13 cellular contexts compared by ENCODE assay signal in the genomic region with DNA sequence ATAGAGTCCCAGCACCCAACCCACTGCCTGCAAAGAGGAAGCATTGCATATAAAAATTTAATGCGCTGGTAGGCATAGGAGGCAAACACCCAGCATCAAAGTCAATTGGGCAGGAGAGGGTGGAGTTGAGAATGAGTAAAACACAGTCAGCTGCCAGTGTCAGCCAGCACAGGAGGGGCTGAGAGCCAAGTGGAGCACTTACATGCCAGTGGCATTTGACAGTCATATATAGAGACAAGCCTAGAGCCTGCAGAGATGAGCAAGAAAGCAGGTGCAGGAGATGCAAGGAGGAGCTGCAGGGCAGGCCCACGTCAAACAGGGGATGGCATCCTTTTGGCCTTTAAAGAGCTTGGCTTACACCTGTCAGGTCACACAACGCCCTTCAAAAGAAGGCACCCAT. TPM values are rescaled to one million over a fixed set of nuclear protein-coding genes. Genes with fewer than 3 reads are reported as not detected.
DNase-seq lines count a peak whose midpoint lies in the region; ATAC-seq and TF ChIP-seq lines count a peak whose summit lies in the region.
"Had no signal": no experiment of that assay in that cellular context is flagged by ENCODE, and none has a peak within 500 bp of the region (broad histone marks: within the 10 kb centered on the region; RNA-seq: fewer than 3 reads in every experiment).

No MANE protein-coding gene starts in this region.

- POLR2A ChIA-PET in activated CD4-positive, alpha-beta memory T cell treated with anti-CD3 and anti-CD28 coated beads for 36 hours (lab: Charles Lee) = interaction anchor here (0.9 to 3.5 kb wide), 4 partner anchors 28 to 65 kb away, joined by 4 to 14 read pairs (median 10); partner anchors contain the start of genes BCL2A1 and ZFAND6

- H3K4me3 Mint-ChIP-seq in activated CD4-positive, alpha-beta memory T cell treated with anti-CD3 and anti-CD28 coated beads for 36 hours = no peak overlapping the region

- peak overlapping the region in 1 of 2 donors; percentile 69 for H3K27ac Mint-ChIP-seq in activated naive CD4-positive, alpha-beta T cell treated with anti-CD3 and anti-CD28 coated beads, Interleukin-2, amount 50 U/mL, for 72 hours
- H3K27ac Mint-ChIP-seq in activated CD4-positive, alpha-beta memory T cell treated with anti-CD3 and anti-CD28 coated beads for 36 hours = peak overlapping the region; percentile 76

- TF ChIP-seq CTCF in psoas muscle (IDR thresholded peaks at IDR 0.05) = no peak

- peak; percentile 38 to 88 for ATAC-seq in activated naive CD4-positive, alpha-beta T cell treated with anti-CD3 and anti-CD28 coated beads, Interleukin-2, amount 50 U/mL, for 72 hours
- ATAC-seq in psoas muscle = peak; percentile 54 to 87 (median 79)
- no peak for ATAC-seq in HG03095 (IDR thresholded peaks at IDR 0.05; ENCODE audit: unreplicated experiment)

- H3K4me1 ChIP-seq in psoas muscle = no peaks in the 10 kb centered on the region

- no peaks in the 10 kb centered on the region for H3K36me3 ChIP-seq in psoas muscle (ENCODE audit: insufficient read depth in 1 of 2, low read depth in 1 of 2)
- H3K36me3 ChIP-seq: BLaER1, spleen had no signal

- no peaks in the 10 kb centered on the region for H3K9me3 ChIP-seq in psoas muscle
- H3K9me3 ChIP-seq: BLaER1, spleen had no signal

- H3K4me3 ChIP-seq in psoas muscle = no peak overlapping the region
- H3K4me3 ChIP-seq: BLaER1, spleen had no signal

- peaks cover 26% of the 10 kb centered on the region for H3K4me1 Mint-ChIP-seq in activated CD4-positive, alpha-beta memory T cell treated with anti-CD3 and anti-CD28 coated beads for 36 hours (ENCODE audit: low read depth)

- H3K27ac ChIP-seq in psoas muscle = no peak overlapping the region

- H3K36me3 Mint-ChIP-seq in activated naive CD4-positive, alpha-beta T cell treated with anti-CD3 and anti-CD28 coated beads, Interleukin-2, amount 50 U/mL, for 72 hours = no peaks in the 10 kb centered on the region
- H3K36me3 Mint-ChIP-seq in activated CD4-positive, alpha-beta memory T cell treated with anti-CD3 and anti-CD28 coated beads for 36 hours = no peaks in the 10 kb centered on the region

- H3K27me3 ChIP-seq in psoas muscle (ENCODE audit: insufficient read depth in 3 of 3, low read length in 2 of 3) = no peaks in the 10 kb centered on the region
- H3K27me3 ChIP-seq: BLaER1, spleen had no signal

- H3K27me3 Mint-ChIP-seq in activated CD4-positive, alpha-beta memory T cell treated with anti-CD3 and anti-CD28 coated beads for 36 hours = no peaks in the 10 kb centered on the region

- H3K9me3 Mint-ChIP-seq in activated naive CD4-positive, alpha-beta T cell treated with anti-CD3 and anti-CD28 coated beads, Interleukin-2, amount 50 U/mL, for 72 hours = peaks cover 0 to 4% of the 10 kb centered on the region in 2 donors
- H3K9me3 Mint-ChIP-seq in activated CD4-positive, alpha-beta memory T cell treated with anti-CD3 and anti-CD28 coated beads for 36 hours = no peaks in the 10 kb centered on the region

- peak in 1 of 2 donors; percentile 41 for DNase-seq in activated naive CD4-positive, alpha-beta T cell treated with anti-CD3 and anti-CD28 coated beads, Interleukin-2, amount 50 U/mL, for 72 hours (ENCODE audit: low spot score in 2 of 2)
- no peak for DNase-seq in activated naive CD4-positive, alpha-beta T cell treated with Interleukin-2 at 50 U/mL for 16 hours
- DNase-seq in NCI-H2029 (lab: John Stamatoyannopoulos, UW) = peak; percentile 38
- DNase-seq in activated CD4-positive, alpha-beta memory T cell treated with anti-CD3 and anti-CD28 coated beads for 36 hours = peak; percentile 69
- DNase-seq in psoas muscle = peak in 1 of 2 donors; percentile 60
- no peak for DNase-seq in ureter (ENCODE audit: low spot score)
- no peak for DNase-seq in DMS 273 (lab: John Stamatoyannopoulos, UW; ENCODE audit: unreplicated experiment)
- DNase-seq: erythroblast, GOT3, NCI-H524, spleen had no signal

- 27 to 46% (median 31%) methylated on average over 2 to 3 of the region's 3 CpGs for WGBS in psoas muscle, 3 donors

- intact Hi-C loops in activated CD4-positive, alpha-beta memory T cell treated with anti-CD3 and anti-CD28 coated beads for 36 hours (cut with micrococcal nuclease) = loop anchor here (1.0 kb wide), 3 partner anchors 61 to 128 kb away; partner anchors contain the start of genes BCL2A1 and FAH
- intact Hi-C loops in psoas muscle (cut with DNase I) = no loop called here

- CTCF ChIA-PET in activated CD4-positive, alpha-beta memory T cell treated with anti-CD3 and anti-CD28 coated beads for 36 hours (lab: Charles Lee) = interaction anchor here (1.1 to 1.3 kb wide), 4 partner anchors 10 to 178 kb away, joined by 3 to 5 read pairs (median 4); no protein-coding TSS in a partner anchor

RNA-seq across cellular contexts. Expression of gene ZFAND6, which starts 27.6 kb away (rescaled TPM):
- 10 to 100 TPM; 35.8 to 42.4 TPM for total RNA-seq in activated naive CD4-positive, alpha-beta T cell treated with anti-CD3 and anti-CD28 coated beads, Interleukin-2, amount 50 U/mL, for 72 hours
- total RNA-seq in activated CD4-positive, alpha-beta memory T cell treated with anti-CD3 and anti-CD28 coated beads for 36 hours = 10 to 100 TPM; 32.2 to 33.4 TPM
- total RNA-seq in psoas muscle (100 to 1,000 TPM in 1 of 4 donors, 10 to 100 TPM in 3; 66.3 to 102 (median 86.8) TPM), ureter (99.5 TPM)
- polyA plus RNA-seq in psoas muscle = 100 to 1,000 TPM in 1 of 3 donors, 10 to 100 TPM in 2; 67.6 to 125 (median 78.8) TPM

Comparison
In these comparisons a context has a peak if more than half of its experiments do, and no peak if none do; other contexts are left out.
1. DNase-seq: peak in NCI-H2029 (single experiment) and activated CD4-positive, alpha-beta memory T cell treated with anti-CD3 and anti-CD28 coated beads for 36 hours (single experiment); none in activated naive CD4-positive, alpha-beta T cell treated with Interleukin-2 at 50 U/mL for 16 hours (single experiment), ureter (single experiment) and DMS 273 (single experiment).